21 cellular contexts compared by ENCODE assay signal in the genomic region with DNA sequence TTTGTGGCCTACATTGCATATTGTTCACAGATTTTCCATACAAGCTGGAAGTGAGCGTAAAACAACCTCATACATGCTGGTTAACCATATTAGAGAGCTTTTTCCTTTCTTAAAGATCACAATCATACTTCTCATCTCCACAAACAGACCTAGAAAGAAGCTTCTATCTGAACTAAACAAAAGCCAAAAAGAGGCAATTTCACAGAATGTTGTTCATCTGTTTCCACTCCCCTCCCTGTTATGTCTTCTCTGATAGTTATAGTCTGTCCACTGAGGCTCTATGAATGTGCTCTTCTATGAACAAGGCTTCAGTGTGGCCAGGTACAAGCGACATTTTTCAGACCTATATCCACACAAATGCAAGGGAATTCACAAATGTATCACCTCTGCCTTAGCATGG.
"Had no signal": no experiment of that assay in that cellular context is flagged by ENCODE, and none has a peak within 500 bp of the region (broad histone marks: within the 10 kb centered on the region; RNA-seq: fewer than 3 reads in every experiment).

No MANE protein-coding gene starts in this region.

- ATAC-seq: activated CD4-positive, CD25-positive, alpha-beta regulatory T cell treated with anti-CD3 and anti-CD28 coated beads, Interleukin-2, amount 50 U/mL, for 24 hours; activated CD8-positive, alpha-beta T cell treated with anti-CD3 and anti-CD28 coated beads for 36 hours had no signal

- H3K4me3 ChIP-seq: breast epithelium, PC-9 had no signal

- H3K27me3 Mint-ChIP-seq: activated CD8-positive, alpha-beta T cell treated with anti-CD3 and anti-CD28 coated beads for 36 hours; activated naive CD4-positive, alpha-beta T cell treated with anti-CD3 and anti-CD28 coated beads, Interleukin-2, amount 10 ng/mL, durations not matched to agents 7 days and 5 days; activated naive CD8-positive, alpha-beta T cell treated with anti-CD3 and anti-CD28 coated beads, Interleukin-2, amount 10 ng/mL, durations not matched to agents 7 days and 5 days had no signal

- H3K27me3 ChIP-seq: breast epithelium had no signal

- H3K9me3 ChIP-seq: breast epithelium had no signal

- H3K36me3 ChIP-seq: breast epithelium had no signal

- H3K4me1 ChIP-seq: breast epithelium had no signal

- H3K4me1 Mint-ChIP-seq: activated naive CD4-positive, alpha-beta T cell treated with anti-CD3 and anti-CD28 coated beads, Interleukin-2, amount 10 ng/mL, durations not matched to agents 7 days and 5 days; activated naive CD8-positive, alpha-beta T cell treated with anti-CD3 and anti-CD28 coated beads, Interleukin-2, amount 10 ng/mL, durations not matched to agents 7 days and 5 days had no signal

- H3K27ac Mint-ChIP-seq: activated CD8-positive, alpha-beta T cell treated with anti-CD3 and anti-CD28 coated beads for 36 hours; activated naive CD4-positive, alpha-beta T cell treated with anti-CD3 and anti-CD28 coated beads, Interleukin-2, amount 10 ng/mL, durations not matched to agents 7 days and 5 days; activated naive CD8-positive, alpha-beta T cell treated with anti-CD3 and anti-CD28 coated beads, Interleukin-2, amount 10 ng/mL, durations not matched to agents 7 days and 5 days; T-helper 1 cell treated with Interleukin-12 subunit alpha and Interleukin-12 subunit beta and Interleukin-4 antibody, amounts not matched to agents 30 μg/mL and 1 μg/mL, for 36 hours had no signal

- H3K27ac ChIP-seq: breast epithelium, PC-9 had no signal

- H3K4me3 Mint-ChIP-seq: activated CD8-positive, alpha-beta T cell treated with anti-CD3 and anti-CD28 coated beads for 36 hours; activated naive CD4-positive, alpha-beta T cell treated with anti-CD3 and anti-CD28 coated beads, Interleukin-2, amount 10 ng/mL, durations not matched to agents 7 days and 5 days; activated naive CD8-positive, alpha-beta T cell treated with anti-CD3 and anti-CD28 coated beads, Interleukin-2, amount 10 ng/mL, durations not matched to agents 7 days and 5 days; T-helper 1 cell treated with Interleukin-12 subunit alpha and Interleukin-12 subunit beta and Interleukin-4 antibody, amounts not matched to agents 30 μg/mL and 1 μg/mL, for 36 hours had no signal

- DNase-seq: activated CD4-positive, alpha-beta T cell treated with anti-CD3 and anti-CD28 coated beads, Interleukin-2, amount 50 U/mL, for 1 hour; activated CD8-positive, alpha-beta memory T cell treated with anti-CD3 and anti-CD28 coated beads, Interleukin-2, amount 50 U/mL, for 4 hours; activated CD8-positive, alpha-beta T cell treated with anti-CD3 and anti-CD28 coated beads for 36 hours; activated gamma-delta T cell treated with Interleukin-2 at 50 U/mL for 16 hours; activated naive CD4-positive, alpha-beta T cell treated with anti-CD3 and anti-CD28 coated beads, Interleukin-2, amount 10 ng/mL, durations not matched to agents 7 days and 5 days; activated naive CD8-positive, alpha-beta T cell treated with anti-CD3 and anti-CD28 coated beads, Interleukin-2, amount 10 ng/mL, durations not matched to agents 7 days and 5 days; aorta; caudate nucleus; Kasumi-1; KBM-7; NCI-H1105 treated with DMSO at 0.1 percent for 48 hours; NCI-H1436 treated with DMSO at 0.1 percent for 48 hours; NCI-H187; NCI-H2081 treated with DMSO at 0.1 percent for 48 hours; NCI-H446; NCI-H524; PC-9; SHP77 treated with DMSO at 0.1 percent for 48 hours had no signal
